In the genomic region with DNA sequence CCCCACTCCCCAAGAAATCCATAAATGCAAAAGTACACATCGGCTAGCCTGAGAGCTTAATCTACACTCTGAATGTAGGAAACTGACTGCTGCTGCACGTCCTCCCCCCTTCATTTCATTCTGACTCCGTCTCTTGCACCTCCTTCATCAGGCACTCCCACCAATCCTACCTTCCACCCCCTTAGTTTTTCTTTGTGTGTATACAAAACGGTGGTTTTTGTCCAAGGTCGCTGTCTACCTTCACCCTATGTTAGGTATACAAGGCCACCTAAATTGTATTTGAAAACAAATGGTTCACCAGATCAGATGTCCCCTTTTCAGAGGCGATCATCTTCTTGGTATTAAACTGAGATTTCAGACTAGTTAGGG, we compare ENCODE assay signal across 7 cellular contexts. TPM values are rescaled to one million over a fixed set of nuclear protein-coding genes. Genes with fewer than 3 reads are reported as not detected.
A peak's percentile ranks its signal among the peaks of the same experiment; 100 is the strongest.
DNase-seq lines count a peak whose midpoint lies in the region; ATAC-seq and TF ChIP-seq lines count a peak whose summit lies in the region.

No MANE protein-coding gene starts in this region.

- TF ChIP-seq CTCF in GM20000 (IDR thresholded peaks at IDR 0.05; ENCODE audit: extremely low read depth, missing control alignments) = no peak
- TF ChIP-seq CTCF in PC-3 (conservative IDR thresholded peaks at IDR 0.05; ENCODE audit: low read depth, low read length) = no peak

- H3K79me2 ChIP-seq in PC-3 (ENCODE audit: low read length) = peaks cover 88% of the 10 kb centered on the region

- peaks cover 12% of the 10 kb centered on the region for H3K36me3 ChIP-seq in PC-3 (ENCODE audit: low read depth, low read length)

- H3K9me2 ChIP-seq in PC-3 (replicated peaks; ENCODE audit: low read length) = no peaks in the 10 kb centered on the region

- H3K27ac ChIP-seq in PC-3 (ENCODE audit: low read length) = no peak overlapping the region

- peaks cover 58% of the 10 kb centered on the region for H3K4me1 ChIP-seq in PC-3 (ENCODE audit: insufficient read depth, low read length)

- intact Hi-C loops in PC-3 (cut with micrococcal nuclease) = loop anchor here (2.0 to 5.0 kb wide), 4 partner anchors 70 to 205 kb away; partner anchors contain the start of gene CNIH4

- H4K20me1 ChIP-seq in PC-3 (ENCODE audit: low read length) = peaks cover 22% of the 10 kb centered on the region

- no peaks in the 10 kb centered on the region for H3K27me3 ChIP-seq in PC-3 (ENCODE audit: low read length)

- no peak overlapping the region for H2AFZ ChIP-seq in PC-3 (ENCODE audit: low read length)

- BruUV-seq in PC-3 (replicated peaks; lab: Mats Ljungman, UMichigan) = no TSS peak

- H3K4me3 ChIP-seq in PC-3 (ENCODE audit: low read length) = peak overlapping the region; percentile 71

- no peaks in the 10 kb centered on the region for H3K9me3 ChIP-seq in PC-3 (ENCODE audit: low read length)

- DNase-seq in GM20000 (ENCODE audit: low spot score) = peak; percentile 31
- no peak for DNase-seq in PC-3
- DNase-seq in dermis blood vessel endothelial cell = peak; percentile 33
- peak; percentile 40 for DNase-seq in midbrain (lab: John Stamatoyannopoulos, UW)
- DNase-seq in SK-N-DZ (ENCODE audit: low spot score) = no peak
- DNase-seq in GDM1 (lab: John Stamatoyannopoulos, UW) = no peak
- DNase-seq in dedifferentiated amniotic fluid mesenchymal stem cell (ENCODE audit: extremely low spot score) = no peak

- H3K4me2 ChIP-seq in PC-3 (ENCODE audit: low read length) = peak overlapping the region; percentile 83

- POLR2A ChIA-PET in PC-3 (lab: Charles Lee; ENCODE audit: unreplicated experiment) = interaction anchor here (1.0 kb wide), 1 partner anchor 24 kb away, joined by 5 read pairs; no protein-coding TSS in a partner anchor

- H3F3A ChIP-seq in PC-3 (ENCODE audit: low read length, unreplicated experiment) = peaks cover 17% of the 10 kb centered on the region

- H3K9ac ChIP-seq in PC-3 (ENCODE audit: low read length) = peak overlapping the region; percentile 59

- no peak for ATAC-seq in PC-3

- CTCF ChIA-PET in PC-3 (lab: Charles Lee) = interaction anchor here (1.5 kb wide), 1 partner anchor 24 kb away, joined by 3 read pairs; no protein-coding TSS in a partner anchor

RNA-seq across cellular contexts. Expression of gene WDR26, which starts 1.9 kb away (rescaled TPM):
- total RNA-seq in PC-3 (2014; rRNA removed) (40.7 and 45.2 TPM in 2 replicates), dermis blood vessel endothelial cell (70.3 and 140 TPM in 2 replicates)
- polyA plus RNA-seq in SK-N-DZ (2014; cell fraction: cytosol; rRNA removed) = 31.4 and 38.1 TPM in 2 replicates
- 39.3 and 46.6 TPM in 2 replicates for polyA plus RNA-seq in SK-N-DZ (2014; cell fraction: nucleus; rRNA removed)

Comparison
In these comparisons a context has a peak if more than half of its experiments do, and no peak if none do; other contexts are left out.
1. DNase-seq: peak in GM20000 (single experiment), dermis blood vessel endothelial cell (single experiment) and midbrain (single experiment); none in PC-3 (single experiment), SK-N-DZ (single experiment), GDM1 (single experiment) and dedifferentiated amniotic fluid mesenchymal stem cell (single experiment).